2 cellular contexts compared by ENCODE assay signal in the genomic region with DNA sequence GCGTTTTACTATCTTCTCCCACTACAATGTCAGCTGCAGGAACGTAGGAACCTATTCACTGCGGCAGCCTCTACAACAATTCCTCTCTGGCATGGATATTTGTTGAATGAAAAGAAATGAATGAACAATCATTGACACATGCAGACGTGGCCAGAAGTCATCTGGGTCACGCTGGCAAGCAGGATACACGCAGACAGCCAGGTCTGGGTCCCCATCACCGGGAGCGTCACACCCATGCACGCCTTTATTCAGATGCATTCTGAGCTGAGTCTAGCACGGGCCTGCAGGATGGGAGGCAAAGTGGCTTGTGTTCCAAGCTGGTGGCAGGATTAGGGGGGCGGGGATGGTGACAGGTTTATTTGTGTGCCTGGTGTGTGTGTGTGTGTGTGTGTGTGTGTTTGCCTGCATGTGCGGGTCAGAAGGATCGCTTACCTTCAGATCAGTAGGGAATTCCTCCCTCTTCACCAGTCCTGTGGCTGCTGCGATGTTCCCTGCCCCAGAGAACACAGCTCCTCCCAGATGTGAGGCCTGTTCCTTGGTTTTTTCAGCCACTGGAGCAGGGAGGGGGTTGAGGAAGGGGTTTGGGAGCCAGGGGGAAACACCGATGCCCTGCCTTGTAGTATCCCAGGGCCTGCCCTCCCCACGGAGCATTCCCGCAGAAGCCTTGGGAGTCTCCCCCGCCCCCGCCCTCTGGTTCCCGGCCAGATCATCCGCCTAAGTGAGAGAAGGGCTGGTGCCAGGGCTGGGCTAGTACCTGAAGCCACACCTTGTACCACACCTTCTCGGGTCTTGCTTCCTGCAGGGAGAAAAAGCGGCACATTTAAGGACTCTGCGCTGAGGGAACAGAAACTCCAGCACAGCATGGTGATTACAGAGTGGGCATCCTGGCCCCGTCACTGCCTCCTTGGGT.
TF ChIP-seq lines count a peak whose summit lies in the region.

No MANE protein-coding gene starts in this region.

TF ChIP-seq in IMR-90, 13 proteins besides CTCF, POLR2A, EP300 and RAD21:
- no peak for TF ChIP-seq MXI1 (IDR thresholded peaks at IDR 0.05; ENCODE audit: borderline replicate concordance, low read depth, low read length)
- no peak for TF ChIP-seq SMC3 (IDR thresholded peaks at IDR 0.05; ENCODE audit: low read depth, low read length)

TF ChIP-seq in WTC11, 78 proteins besides CTCF, POLR2A, EP300 and RAD21:
- TF ChIP-seq, protein P1, sequence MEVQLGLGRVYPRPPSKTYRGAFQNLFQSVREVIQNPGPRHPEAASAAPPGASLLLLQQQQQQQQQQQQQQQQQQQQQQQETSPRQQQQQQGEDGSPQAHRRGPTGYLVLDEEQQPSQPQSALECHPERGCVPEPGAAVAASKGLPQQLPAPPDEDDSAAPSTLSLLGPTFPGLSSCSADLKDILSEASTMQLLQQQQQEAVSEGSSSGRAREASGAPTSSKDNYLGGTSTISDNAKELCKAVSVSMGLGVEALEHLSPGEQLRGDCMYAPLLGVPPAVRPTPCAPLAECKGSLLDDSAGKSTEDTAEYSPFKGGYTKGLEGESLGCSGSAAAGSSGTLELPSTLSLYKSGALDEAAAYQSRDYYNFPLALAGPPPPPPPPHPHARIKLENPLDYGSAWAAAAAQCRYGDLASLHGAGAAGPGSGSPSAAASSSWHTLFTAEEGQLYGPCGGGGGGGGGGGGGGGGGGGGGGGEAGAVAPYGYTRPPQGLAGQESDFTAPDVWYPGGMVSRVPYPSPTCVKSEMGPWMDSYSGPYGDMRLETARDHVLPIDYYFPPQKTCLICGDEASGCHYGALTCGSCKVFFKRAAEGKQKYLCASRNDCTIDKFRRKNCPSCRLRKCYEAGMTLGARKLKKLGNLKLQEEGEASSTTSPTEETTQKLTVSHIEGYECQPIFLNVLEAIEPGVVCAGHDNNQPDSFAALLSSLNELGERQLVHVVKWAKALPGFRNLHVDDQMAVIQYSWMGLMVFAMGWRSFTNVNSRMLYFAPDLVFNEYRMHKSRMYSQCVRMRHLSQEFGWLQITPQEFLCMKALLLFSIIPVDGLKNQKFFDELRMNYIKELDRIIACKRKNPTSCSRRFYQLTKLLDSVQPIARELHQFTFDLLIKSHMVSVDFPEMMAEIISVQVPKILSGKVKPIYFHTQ (CRISPR knock-in tag; IDR thresholded peaks at IDR 0.05): no peak
- TF ChIP-seq SOX15 (CRISPR knock-in tag; IDR thresholded peaks at IDR 0.05) (no peak), CREB1 (CRISPR knock-in tag; IDR thresholded peaks at IDR 0.05) (no peak), ELF4 (CRISPR knock-in tag; IDR thresholded peaks at IDR 0.05; ENCODE audit: low read depth) (no peak), ZBTB21 (CRISPR knock-in tag; IDR thresholded peaks at IDR 0.05; ENCODE audit: borderline replicate concordance) (no peak), IRF1 (CRISPR knock-in tag; IDR thresholded peaks at IDR 0.05) (no peak), RORB (CRISPR knock-in tag; IDR thresholded peaks at IDR 0.05) (no peak), SP1 (CRISPR knock-in tag; conservative IDR thresholded peaks at IDR 0.05) (no peak), CREM (CRISPR knock-in tag; IDR thresholded peaks at IDR 0.05) (no peak), ZNF532 (CRISPR knock-in tag; IDR thresholded peaks at IDR 0.05; ENCODE audit: borderline replicate concordance) (no peak), EMX1 (CRISPR knock-in tag; IDR thresholded peaks at IDR 0.05) (no peak)
- TF ChIP-seq, protein P2, sequence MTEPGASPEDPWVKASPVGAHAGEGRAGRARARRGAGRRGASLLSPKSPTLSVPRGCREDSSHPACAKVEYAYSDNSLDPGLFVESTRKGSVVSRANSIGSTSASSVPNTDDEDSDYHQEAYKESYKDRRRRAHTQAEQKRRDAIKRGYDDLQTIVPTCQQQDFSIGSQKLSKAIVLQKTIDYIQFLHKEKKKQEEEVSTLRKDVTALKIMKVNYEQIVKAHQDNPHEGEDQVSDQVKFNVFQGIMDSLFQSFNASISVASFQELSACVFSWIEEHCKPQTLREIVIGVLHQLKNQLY (CRISPR knock-in tag; IDR thresholded peaks at IDR 0.05): no peak
- TF ChIP-seq, protein P3, sequence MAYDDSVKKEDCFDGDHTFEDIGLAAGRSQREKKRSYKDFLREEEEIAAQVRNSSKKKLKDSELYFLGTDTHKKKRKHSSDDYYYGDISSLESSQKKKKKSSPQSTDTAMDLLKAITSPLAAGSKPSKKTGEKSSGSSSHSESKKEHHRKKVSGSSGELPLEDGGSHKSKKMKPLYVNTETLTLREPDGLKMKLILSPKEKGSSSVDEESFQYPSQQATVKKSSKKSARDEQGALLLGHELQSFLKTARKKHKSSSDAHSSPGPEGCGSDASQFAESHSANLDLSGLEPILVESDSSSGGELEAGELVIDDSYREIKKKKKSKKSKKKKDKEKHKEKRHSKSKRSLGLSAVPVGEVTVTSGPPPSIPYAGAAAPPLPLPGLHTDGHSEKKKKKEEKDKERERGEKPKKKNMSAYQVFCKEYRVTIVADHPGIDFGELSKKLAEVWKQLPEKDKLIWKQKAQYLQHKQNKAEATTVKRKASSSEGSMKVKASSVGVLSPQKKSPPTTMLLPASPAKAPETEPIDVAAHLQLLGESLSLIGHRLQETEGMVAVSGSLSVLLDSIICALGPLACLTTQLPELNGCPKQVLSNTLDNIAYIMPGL (CRISPR knock-in tag; IDR thresholded peaks at IDR 0.05): no peak
